Comparison of ENCODE assay signal across 24 cellular contexts in genomic region chr7:157587051-157587450, GRCh38.
"Had no signal": no experiment of that assay in that cellular context is flagged by ENCODE, and none has a peak within 500 bp of the region (broad histone marks: within the 10 kb centered on the region; RNA-seq: fewer than 3 reads in every experiment).

No MANE protein-coding gene starts in this region.

- H3K4me1 ChIP-seq: esophagus muscularis mucosa, gastrocnemius medialis, left ventricle myocardium inferior, lower lobe of right lung, parathyroid adenoma, psoas muscle, suprapubic skin, thyroid gland had no signal

- H3K36me3 ChIP-seq: esophagus muscularis mucosa, gastrocnemius medialis, heart right ventricle, left ventricle myocardium inferior, lower lobe of right lung, suprapubic skin, thyroid gland had no signal

- H3K27ac Mint-ChIP-seq: dendritic cell treated with granulocyte-macrophage colony-stimulating factor and Interleukin-4, amounts not matched to agents 40 ng/mL and 50 ng/mL, for 4 days; effector memory CD8-positive, alpha-beta T cell; immature natural killer cell; memory B cell; mesothelial cell of epicardium; natural killer cell; type B pancreatic cell had no signal

- H3K27ac ChIP-seq: epithelial cell of prostate, esophagus muscularis mucosa, gastrocnemius medialis, heart right ventricle, left ventricle myocardium inferior, lower lobe of right lung, parathyroid adenoma, psoas muscle, suprapubic skin, thyroid gland had no signal

- ATAC-seq: effector memory CD8-positive, alpha-beta T cell; gastrocnemius medialis; left cardiac atrium; lower lobe of right lung; natural killer cell; psoas muscle had no signal

- H3K9me3 ChIP-seq: gastrocnemius medialis, heart right ventricle, psoas muscle, suprapubic skin, thyroid gland had no signal

- FAIRE-seq: keratinocyte, small intestine, urothelium cell line had no signal

- H3K9ac ChIP-seq: parathyroid adenoma had no signal

- H3K36me3 Mint-ChIP-seq: immature natural killer cell, memory B cell, mesothelial cell of epicardium, natural killer cell, type B pancreatic cell had no signal

- H3K4me1 Mint-ChIP-seq: memory B cell, mesothelial cell of epicardium had no signal

- DNase-seq: effector memory CD8-positive, alpha-beta T cell; gastrocnemius medialis; heart right ventricle; immature natural killer cell; left cardiac atrium; left ventricle myocardium inferior; lower lobe of right lung; natural killer cell; psoas muscle; retina; small intestine; stimulated activated CD4-positive, alpha-beta T cell treated with anti-CD3 and anti-CD28 coated beads, Interleukin-12 subunit alpha, Interleukin-12 subunit beta, amount 100 ng/mL, for 4 hours; stimulated activated naive CD4-positive, alpha-beta T cell; thyroid gland had no signal

- H2AFZ ChIP-seq: parathyroid adenoma had no signal

- H3K4me3 ChIP-seq: esophagus muscularis mucosa, gastrocnemius medialis, heart right ventricle, left ventricle myocardium inferior, lower lobe of right lung, psoas muscle, suprapubic skin, thyroid gland had no signal

- H3K27me3 ChIP-seq: thyroid gland had no signal

- H3K9me3 Mint-ChIP-seq: mesothelial cell of epicardium, natural killer cell, type B pancreatic cell had no signal

- H3K4me3 Mint-ChIP-seq: dendritic cell treated with granulocyte-macrophage colony-stimulating factor and Interleukin-4, amounts not matched to agents 40 ng/mL and 50 ng/mL, for 4 days; effector memory CD8-positive, alpha-beta T cell; immature natural killer cell; memory B cell; mesothelial cell of epicardium; natural killer cell; type B pancreatic cell had no signal

- H3K79me2 ChIP-seq: parathyroid adenoma had no signal
